ENCODE assay signal across 9 cellular contexts in genomic region chrX:91434351-91435168, GRCh38. TPM values are rescaled to one million over a fixed set of nuclear protein-coding genes. Genes with fewer than 3 reads are reported as not detected.
A peak's percentile ranks its signal among the peaks of the same experiment; 100 is the strongest.
DNase-seq lines count a peak whose midpoint lies in the region; ATAC-seq lines count a peak whose summit lies in the region.
"Had no signal": no experiment of that assay in that cellular context is flagged by ENCODE, and none has a peak within 500 bp of the region (broad histone marks: within the 10 kb centered on the region; RNA-seq: fewer than 3 reads in every experiment).

TSS of gene PABPC5 (plus strand) at chrX:91434839. CDS start at chrX:91435578, 739 bp downstream.

- H3K27me3 Mint-ChIP-seq in T-helper 1 cell treated with Interleukin-12 subunit alpha and Interleukin-12 subunit beta and Interleukin-4 antibody, amounts not matched to agents 30 μg/mL and 1 μg/mL, for 36 hours (ENCODE audit: low read depth): no peaks in the 10 kb centered on the region
- no peaks in the 10 kb centered on the region for H3K27me3 Mint-ChIP-seq in effector memory CD8-positive, alpha-beta T cell

- peak within 1 kb of the TSS in 4 of 5 donors; percentile 4 to 77 (median 56) for H3K9ac ChIP-seq in subcutaneous abdominal adipose tissue (ENCODE audit: low read length in 5 of 5)

- no peak for DNase-seq in T-helper 1 cell
- DNase-seq in ecto neural progenitor cell (ENCODE audit: low spot score): peak; percentile 88
- DNase-seq in left lobe of liver (ENCODE audit: low spot score): peak; percentile 46
- DNase-seq in effector memory CD8-positive, alpha-beta T cell: no peak

- H3K27ac Mint-ChIP-seq in T-helper 1 cell treated with Interleukin-12 subunit alpha and Interleukin-12 subunit beta and Interleukin-4 antibody, amounts not matched to agents 30 μg/mL and 1 μg/mL, for 36 hours: no peak within 1 kb of the TSS
- H3K27ac Mint-ChIP-seq in effector memory CD8-positive, alpha-beta T cell: no peak within 1 kb of the TSS
- H3K27ac Mint-ChIP-seq: stimulated activated naive CD8-positive, alpha-beta T cell treated with anti-CD3 and anti-CD28 coated beads, Interleukin-15, Interleukin-2, amounts not matched to agents 100 ng/mL and 50 ng/mL, for 24 hours had no signal

- peak within 1 kb of the TSS; percentile 10 for H3K27ac ChIP-seq in subcutaneous abdominal adipose tissue (ENCODE audit: low read depth, low read length)

- H3K27me3 ChIP-seq in subcutaneous abdominal adipose tissue (ENCODE audit: control insufficient read depth in 5 of 5, insufficient read depth in 4 of 5, low read length in 5 of 5): peaks cover 0 to 10% (median 8%) of the 10 kb centered on the region in 5 donors

- peak; percentile 70 for ATAC-seq in left lobe of liver
- ATAC-seq in effector memory CD8-positive, alpha-beta T cell (replicated peaks): no peak
- ATAC-seq in GM21576 (IDR thresholded peaks at IDR 0.05; ENCODE audit: unreplicated experiment): no peak
- no peak for ATAC-seq in HG02588 (IDR thresholded peaks at IDR 0.05; ENCODE audit: unreplicated experiment)

- no peaks in the 10 kb centered on the region for H3K9me3 ChIP-seq in subcutaneous abdominal adipose tissue (ENCODE audit: control insufficient read depth in 5 of 5, low read length in 5 of 5)

- H3K36me3 Mint-ChIP-seq in T-helper 1 cell treated with Interleukin-12 subunit alpha and Interleukin-12 subunit beta and Interleukin-4 antibody, amounts not matched to agents 30 μg/mL and 1 μg/mL, for 36 hours (ENCODE audit: low read depth): no peaks in the 10 kb centered on the region
- no peaks in the 10 kb centered on the region for H3K36me3 Mint-ChIP-seq in effector memory CD8-positive, alpha-beta T cell (ENCODE audit: insufficient read depth)

- peaks cover 0 to 12% (median 0%) of the 10 kb centered on the region in 5 donors for H3K4me1 ChIP-seq in subcutaneous abdominal adipose tissue (ENCODE audit: control insufficient read depth in 5 of 5, insufficient read depth in 5 of 5, low read length in 5 of 5)

- H3K36me3 ChIP-seq in subcutaneous abdominal adipose tissue (ENCODE audit: control insufficient read depth in 5 of 5, insufficient read depth in 5 of 5, low read length in 5 of 5): no peaks in the 10 kb centered on the region

- peak within 1 kb of the TSS; percentile 10 for H3K4me3 Mint-ChIP-seq in T-helper 1 cell treated with Interleukin-12 subunit alpha and Interleukin-12 subunit beta and Interleukin-4 antibody, amounts not matched to agents 30 μg/mL and 1 μg/mL, for 36 hours
- H3K4me3 Mint-ChIP-seq in effector memory CD8-positive, alpha-beta T cell: no peak within 1 kb of the TSS
- H3K4me3 Mint-ChIP-seq: stimulated activated naive CD8-positive, alpha-beta T cell treated with anti-CD3 and anti-CD28 coated beads, Interleukin-15, Interleukin-2, amounts not matched to agents 100 ng/mL and 50 ng/mL, for 24 hours had no signal

- H3K4me3 ChIP-seq in subcutaneous abdominal adipose tissue (ENCODE audit: low read depth in 1 of 5, low read length in 5 of 5): peak within 1 kb of the TSS; percentile 62 to 74 (median 71)

- no peaks in the 10 kb centered on the region for H3K9me3 Mint-ChIP-seq in T-helper 1 cell treated with Interleukin-12 subunit alpha and Interleukin-12 subunit beta and Interleukin-4 antibody, amounts not matched to agents 30 μg/mL and 1 μg/mL, for 36 hours
- H3K9me3 Mint-ChIP-seq in effector memory CD8-positive, alpha-beta T cell: no peaks in the 10 kb centered on the region
- H3K9me3 Mint-ChIP-seq: stimulated activated naive CD8-positive, alpha-beta T cell treated with anti-CD3 and anti-CD28 coated beads, Interleukin-15, Interleukin-2, amounts not matched to agents 100 ng/mL and 50 ng/mL, for 24 hours had no signal

- H3K4me1 Mint-ChIP-seq in T-helper 1 cell treated with Interleukin-12 subunit alpha and Interleukin-12 subunit beta and Interleukin-4 antibody, amounts not matched to agents 30 μg/mL and 1 μg/mL, for 36 hours (ENCODE audit: low read depth): no peaks in the 10 kb centered on the region
- H3K4me1 Mint-ChIP-seq in effector memory CD8-positive, alpha-beta T cell (ENCODE audit: low read depth in 2 of 2): no peaks in the 10 kb centered on the region

RNA-seq across cellular contexts. Expression of gene PABPC5, which starts in this region (rescaled TPM):
- 0.38 TPM for total RNA-seq in left lobe of liver

Comparison
In these comparisons a context has a peak if more than half of its experiments do, and no peak if none do; other contexts are left out.
1. Peak in DNase-seq and ATAC-seq in left lobe of liver; RNA of the gene not detected or under 1 TPM.